1 cellular context compared by ENCODE assay signal in the genomic region with DNA sequence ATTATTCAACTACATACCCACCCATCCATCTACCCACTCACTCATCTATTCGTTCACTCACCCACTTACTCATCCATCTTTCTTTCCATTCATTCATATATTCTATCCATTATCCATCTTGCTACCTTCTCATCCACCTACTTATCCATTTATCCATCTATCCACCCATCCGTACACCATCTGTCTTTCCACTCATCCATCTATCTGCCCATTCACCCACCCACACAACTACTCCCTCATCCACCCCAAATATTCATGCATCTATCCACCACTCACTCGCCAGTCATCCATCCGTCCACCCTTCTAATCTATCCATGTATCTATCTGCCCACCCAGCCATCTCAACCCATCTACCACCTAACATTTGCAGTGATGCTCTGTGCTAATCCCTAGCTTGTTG.
A peak's percentile ranks its signal among the peaks of the same experiment; 100 is the strongest.
TF ChIP-seq lines count a peak whose summit lies in the region.

No MANE protein-coding gene starts in this region.

TF ChIP-seq in HEK293, 187 proteins besides CTCF, POLR2A, EP300 and RAD21 (continued from another document):
- TF ChIP-seq, protein P1, sequence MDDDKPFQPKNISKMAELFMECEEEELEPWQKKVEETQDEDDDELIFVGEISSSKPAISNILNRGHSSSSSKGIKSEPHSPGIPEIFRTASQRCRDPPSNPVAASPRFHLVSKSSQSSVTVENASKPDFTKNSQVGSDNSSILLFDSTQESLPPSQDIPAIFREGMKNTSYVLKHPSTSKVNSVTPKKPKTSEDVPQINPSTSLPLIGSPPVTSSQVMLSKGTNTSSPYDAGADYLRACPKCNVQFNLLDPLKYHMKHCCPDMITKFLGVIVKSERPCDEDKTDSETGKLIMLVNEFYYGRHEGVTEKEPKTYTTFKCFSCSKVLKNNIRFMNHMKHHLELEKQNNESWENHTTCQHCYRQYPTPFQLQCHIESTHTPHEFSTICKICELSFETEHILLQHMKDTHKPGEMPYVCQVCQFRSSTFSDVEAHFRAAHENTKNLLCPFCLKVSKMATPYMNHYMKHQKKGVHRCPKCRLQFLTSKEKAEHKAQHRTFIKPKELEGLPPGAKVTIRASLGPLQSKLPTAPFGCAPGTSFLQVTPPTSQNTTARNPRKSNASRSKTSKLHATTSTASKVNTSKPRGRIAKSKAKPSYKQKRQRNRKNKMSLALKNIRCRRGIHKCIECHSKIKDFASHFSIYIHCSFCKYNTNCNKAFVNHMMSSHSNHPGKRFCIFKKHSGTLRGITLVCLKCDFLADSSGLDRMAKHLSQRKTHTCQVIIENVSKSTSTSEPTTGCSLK (tag by site-specific recombination; IDR thresholded peaks at IDR 0.05), result 0 out of 2 replicates have a peak, but pooled peaks have one; percentile 51
- TF ChIP-seq ZFHX2 (tag by site-specific recombination; conservative IDR thresholded peaks at IDR 0.05), result peak; percentile 47
